ENCODE assay signal across 6 cellular contexts in the genomic region with DNA sequence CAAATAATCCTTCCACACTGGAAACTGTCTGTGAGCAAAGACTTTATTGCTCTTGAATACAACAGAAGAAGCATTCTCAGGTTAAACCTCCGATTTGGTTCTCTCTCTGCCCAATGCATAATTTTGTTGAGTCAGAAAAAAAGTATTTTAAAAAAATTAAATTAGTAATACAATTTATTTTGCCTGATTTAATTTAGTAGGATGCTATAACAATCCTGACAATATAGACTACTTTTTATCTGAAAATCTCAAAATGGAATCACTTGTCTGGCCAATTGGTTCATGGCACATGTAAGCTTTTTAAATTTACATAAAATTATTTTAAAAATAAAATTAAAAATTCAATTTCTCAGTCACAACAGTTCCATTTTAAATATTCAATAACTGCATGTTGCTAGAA.
"Had no signal": no experiment of that assay in that cellular context is flagged by ENCODE, and none has a peak within 500 bp of the region (broad histone marks: within the 10 kb centered on the region; RNA-seq: fewer than 3 reads in every experiment).

No MANE protein-coding gene starts in this region.

- DNase-seq: IMR-90, KBM-7 had no signal

- FAIRE-seq: HepG2, HTR-8/SVneo, K562 had no signal

- ATAC-seq: HepG2, K562 had no signal

- H3K27ac ChIP-seq: HL-60 had no signal

- H3K4me3 ChIP-seq: K562 had no signal
